ENCODE assay signal across 12 cellular contexts in the genomic region with DNA sequence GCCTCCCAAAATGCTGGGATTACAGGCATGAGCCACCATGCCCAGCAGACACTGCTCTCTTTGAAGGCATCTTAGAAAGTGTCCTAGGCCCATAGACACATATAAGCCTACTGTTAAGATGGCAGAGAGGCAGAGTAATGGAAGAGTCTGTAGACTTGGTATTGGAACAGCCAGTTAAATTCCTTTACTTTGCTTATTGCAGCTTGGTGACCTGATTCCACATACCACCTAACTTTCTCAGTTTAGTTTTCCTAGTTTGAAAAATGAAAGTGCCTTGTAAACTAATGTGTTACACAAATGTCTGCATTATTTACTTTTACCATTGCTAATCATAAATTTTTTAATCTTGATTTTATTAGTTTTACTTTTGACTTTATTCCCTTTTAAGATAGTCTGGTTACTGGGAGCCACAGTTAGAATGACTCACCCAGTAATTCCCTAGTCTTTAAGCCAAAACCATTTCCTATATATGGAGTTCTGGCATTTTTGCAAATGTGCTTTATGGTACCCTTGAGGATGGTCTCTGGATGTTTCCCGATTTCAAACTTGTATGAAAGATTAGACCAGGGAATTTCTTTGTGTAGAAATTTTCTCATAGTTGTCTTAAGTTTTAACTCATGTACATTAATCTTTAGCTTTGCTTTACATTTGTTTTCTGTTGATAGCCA. TPM values are rescaled to one million over a fixed set of nuclear protein-coding genes. Genes with fewer than 3 reads are reported as not detected.
DNase-seq lines count a peak whose midpoint lies in the region; ATAC-seq, FAIRE-seq and TF ChIP-seq lines count a peak whose summit lies in the region.
"Had no signal": no experiment of that assay in that cellular context is flagged by ENCODE, and none has a peak within 500 bp of the region (broad histone marks: within the 10 kb centered on the region; RNA-seq: fewer than 3 reads in every experiment).

No MANE protein-coding gene starts in this region.

- peak overlapping the region; percentile 83 for H3K4me3 Mint-ChIP-seq in CD4-positive, alpha-beta T cell
- H3K4me3 Mint-ChIP-seq in IgD-negative memory B cell (peak overlapping the region in 3 of 4 donors; percentile 82 to 100 (median 86)), astrocyte (ENCODE audit: unreplicated experiment) (no peak overlapping the region)

- H3K27me3 ChIP-seq in CD4-positive, alpha-beta T cell (ENCODE audit: control insufficient read depth, insufficient read depth, low read length) = no peaks in the 10 kb centered on the region
- H3K27me3 ChIP-seq in astrocyte (ENCODE audit: insufficient read depth, low read length) (no peaks in the 10 kb centered on the region), psoas muscle (ENCODE audit: insufficient read depth in 3 of 3, low read length in 2 of 3) (no peaks in the 10 kb centered on the region)

- no peak overlapping the region for H3K9ac ChIP-seq in astrocyte (ENCODE audit: low read length)

- WGBS in psoas muscle, 3 donors = 8 to 10% (median 10%) methylated on average over 1 of the region's 1 CpG

- peaks cover 80% of the 10 kb centered on the region for H3K79me2 ChIP-seq in astrocyte (ENCODE audit: insufficient read depth, low read length)

- TF ChIP-seq CTCF in CD4-positive, alpha-beta T cell (IDR thresholded peaks at IDR 0.05) = no peak
- TF ChIP-seq CTCF in astrocyte (IDR thresholded peaks at IDR 0.05; ENCODE audit: insufficient read depth, low read depth, low read length) = no peak
- no peak for TF ChIP-seq CTCF in psoas muscle (IDR thresholded peaks at IDR 0.05)
- TF ChIP-seq CTCF in GM10248 (IDR thresholded peaks at IDR 0.05; ENCODE audit: control extremely low read depth, extremely low read depth, low read depth, missing control alignments) = no peak

- no peaks in the 10 kb centered on the region for H3K27me3 Mint-ChIP-seq in CD4-positive, alpha-beta T cell
- no peaks in the 10 kb centered on the region for H3K27me3 Mint-ChIP-seq in IgD-negative memory B cell
- H3K27me3 Mint-ChIP-seq in astrocyte (ENCODE audit: low read depth, unreplicated experiment) = no peaks in the 10 kb centered on the region

- H3K4me3 ChIP-seq in astrocyte (ENCODE audit: insufficient read depth, low read depth, low read length) = no peak overlapping the region
- no peak overlapping the region for H3K4me3 ChIP-seq in psoas muscle

- CTCF ChIA-PET in CD4-positive, alpha-beta T cell (lab: Charles Lee) = interaction anchor here (1.6 to 4.5 kb wide), 2 partner anchors 24 to 53 kb away, joined by 3 to 34 read pairs; no protein-coding TSS in a partner anchor
- CTCF ChIA-PET in GM10248 (lab: Yijun Ruan, JAX) = interaction anchor here (1.0 to 10.3 kb wide), 6 partner anchors 16 to 236 kb away, joined by 3 to 62 read pairs (median 4); no protein-coding TSS in a partner anchor

- H3K4me1 ChIP-seq in astrocyte (ENCODE audit: insufficient read depth, low read length) (peaks cover 10% of the 10 kb centered on the region), psoas muscle (peaks cover 32% of the 10 kb centered on the region)

- H2AFZ ChIP-seq in astrocyte (ENCODE audit: low read depth, low read length) = no peak overlapping the region

- peak overlapping the region; percentile 95 for H3K27ac ChIP-seq in CD4-positive, alpha-beta T cell (ENCODE audit: low read depth, low read length)
- H3K27ac ChIP-seq in astrocyte (ENCODE audit: low read depth, low read length) (no peak overlapping the region), psoas muscle (peak overlapping the region; percentile 7)

- peak; percentile 5 for FAIRE-seq in astrocyte (lab: Jason Lieb, UNC)
- FAIRE-seq: bronchial epithelial cell, TTC549 had no signal

- no peak for DNase-seq in CD4-positive, alpha-beta T cell
- peak; percentile 58 for DNase-seq in astrocyte (ENCODE audit: low read depth)
- DNase-seq in psoas muscle = no peak
- no peak for DNase-seq in NCI-H524 treated with DMSO at 0.1 percent for 48 hours (lab: John Stamatoyannopoulos, UW)
- DNase-seq in GM10248 (ENCODE audit: extremely low spot score) = no peak
- no peak for DNase-seq in COR-L47 (lab: John Stamatoyannopoulos, UW)
- no peak for DNase-seq in posterior vena cava (ENCODE audit: low spot score)
- DNase-seq: NCI-H2107, posterior cingulate gyrus had no signal

- no peak for ATAC-seq in CD4-positive, alpha-beta T cell (ENCODE audit: poor library complexity)
- ATAC-seq in psoas muscle = no peak

- H3K27ac Mint-ChIP-seq in CD4-positive, alpha-beta T cell = peak overlapping the region; percentile 96
- peak overlapping the region in 2 of 3 donors; percentile 13 to 89 for H3K27ac Mint-ChIP-seq in IgD-negative memory B cell
- no peak overlapping the region for H3K27ac Mint-ChIP-seq in astrocyte (ENCODE audit: unreplicated experiment)

- H3K4me2 ChIP-seq in astrocyte (ENCODE audit: low read length) = peak overlapping the region; percentile 16

- POLR2A ChIA-PET in CD4-positive, alpha-beta T cell (lab: Charles Lee) = interaction anchor here (0.7 to 2.3 kb wide), 3 partner anchors 11 to 40 kb away, joined by 3 to 18 read pairs (median 9); no protein-coding TSS in a partner anchor
- POLR2A ChIA-PET in GM10248 (lab: Yijun Ruan, JAX) = no interaction called here

- intact Hi-C loops in CD4-positive, alpha-beta T cell (cut with DNase I, micrococcal nuclease) = loop anchor here (2.0 to 10.0 kb wide), 3 partner anchors 15 to 315 kb away; partner anchors contain the start of genes ZMPSTE24 (in 2 of the 2) and NFYC (in 1 of the 2)
- intact Hi-C loops in psoas muscle (cut with DNase I) (no loop called here), posterior vena cava (cut with DNase I) (no loop called here)

- H3K9me3 Mint-ChIP-seq in CD4-positive, alpha-beta T cell = no peaks in the 10 kb centered on the region
- H3K9me3 Mint-ChIP-seq in IgD-negative memory B cell = no peaks in the 10 kb centered on the region
- no peaks in the 10 kb centered on the region for H3K9me3 Mint-ChIP-seq in astrocyte (ENCODE audit: unreplicated experiment)

- H3K36me3 ChIP-seq in astrocyte (ENCODE audit: insufficient read depth, low read length) = no peaks in the 10 kb centered on the region
- H3K36me3 ChIP-seq in psoas muscle (ENCODE audit: insufficient read depth in 1 of 2, low read depth in 1 of 2) = no peaks in the 10 kb centered on the region

- H3K36me3 Mint-ChIP-seq in CD4-positive, alpha-beta T cell (ENCODE audit: low read depth) = peaks cover 81% of the 10 kb centered on the region
- peaks cover 16% of the 10 kb centered on the region for H3K36me3 Mint-ChIP-seq in IgD-negative memory B cell
- peaks cover 2% of the 10 kb centered on the region for H3K36me3 Mint-ChIP-seq in astrocyte (ENCODE audit: low read depth, unreplicated experiment)

- peaks cover 88% of the 10 kb centered on the region for H3K4me1 Mint-ChIP-seq in CD4-positive, alpha-beta T cell (ENCODE audit: low read depth)
- H3K4me1 Mint-ChIP-seq in IgD-negative memory B cell (peaks cover 21 to 60% (median 53%) of the 10 kb centered on the region in 3 donors), astrocyte (ENCODE audit: low read depth, unreplicated experiment) (peaks cover 27% of the 10 kb centered on the region)

- H3K9me3 ChIP-seq in CD4-positive, alpha-beta T cell (ENCODE audit: control insufficient read depth, low read length) = no peaks in the 10 kb centered on the region
- H3K9me3 ChIP-seq in astrocyte (ENCODE audit: insufficient read depth, low read depth, low read length) (no peaks in the 10 kb centered on the region), psoas muscle (no peaks in the 10 kb centered on the region)

- H4K20me1 ChIP-seq in astrocyte (ENCODE audit: insufficient read depth, low read length) = peaks cover 33% of the 10 kb centered on the region

RNA-seq across cellular contexts. Expression of gene SMAP2, which starts 6.4 kb away (rescaled TPM):
- total RNA-seq in CD4-positive, alpha-beta T cell = 100 to 1,000 TPM; 214 to 216 TPM
- polyA plus RNA-seq in IgD-negative memory B cell (624 TPM), psoas muscle (10 to 100 TPM; 18.0 to 32.2 (median 18.4) TPM)
- total RNA-seq in astrocyte (16.8 and 18.3 TPM in 2 replicates), psoas muscle (10 to 100 TPM in 3 of 4 donors, 1 to 10 TPM in 1; 6.9 to 35.0 (median 15.3) TPM), posterior vena cava (10 to 100 TPM; 26.0 to 44.8 TPM)

Comparison
In these comparisons a context has a peak if more than half of its experiments do, and no peak if none do; other contexts are left out.
1. RNA of gene SMAP2, which starts 6.4 kb away (total RNA-seq): 214 to 216 TPM in CD4-positive, alpha-beta T cell; 26.0 to 44.8 TPM in posterior vena cava, 6.9 to 35.0 TPM in psoas muscle and 16.8 to 18.3 TPM in astrocyte; every median in the first group is over 4 times any median in the second.
2. intact Hi-C loops: an anchor here in CD4-positive, alpha-beta T cell (2.0 to 10.0 kb wide); none called in psoas muscle and posterior vena cava.